1 cellular context compared by ENCODE assay signal in genomic region chr2:10448646-10449480, GRCh38.
TF ChIP-seq lines count a peak whose summit lies in the region.

No MANE protein-coding gene starts in this region.

TF ChIP-seq in H1, 55 proteins besides CTCF, POLR2A, EP300 and RAD21 (continued from another document):
- TF ChIP-seq CHD2 (IDR thresholded peaks at IDR 0.05; ENCODE audit: low read length): peak; percentile 41; the same call in 1 of the 2 replicates
- TF ChIP-seq FOSL1 (IDR thresholded peaks at IDR 0.05; ENCODE audit: insufficient read depth, low read depth, low read length): no peak
- peak; percentile 5; the same call in 1 of the 2 replicates for TF ChIP-seq SUZ12 (IDR thresholded peaks at IDR 0.05; ENCODE audit: low read length)
- no peak for TF ChIP-seq SP1 (IDR thresholded peaks at IDR 0.05; ENCODE audit: low read depth, low read length)
- TF ChIP-seq, protein P1, sequence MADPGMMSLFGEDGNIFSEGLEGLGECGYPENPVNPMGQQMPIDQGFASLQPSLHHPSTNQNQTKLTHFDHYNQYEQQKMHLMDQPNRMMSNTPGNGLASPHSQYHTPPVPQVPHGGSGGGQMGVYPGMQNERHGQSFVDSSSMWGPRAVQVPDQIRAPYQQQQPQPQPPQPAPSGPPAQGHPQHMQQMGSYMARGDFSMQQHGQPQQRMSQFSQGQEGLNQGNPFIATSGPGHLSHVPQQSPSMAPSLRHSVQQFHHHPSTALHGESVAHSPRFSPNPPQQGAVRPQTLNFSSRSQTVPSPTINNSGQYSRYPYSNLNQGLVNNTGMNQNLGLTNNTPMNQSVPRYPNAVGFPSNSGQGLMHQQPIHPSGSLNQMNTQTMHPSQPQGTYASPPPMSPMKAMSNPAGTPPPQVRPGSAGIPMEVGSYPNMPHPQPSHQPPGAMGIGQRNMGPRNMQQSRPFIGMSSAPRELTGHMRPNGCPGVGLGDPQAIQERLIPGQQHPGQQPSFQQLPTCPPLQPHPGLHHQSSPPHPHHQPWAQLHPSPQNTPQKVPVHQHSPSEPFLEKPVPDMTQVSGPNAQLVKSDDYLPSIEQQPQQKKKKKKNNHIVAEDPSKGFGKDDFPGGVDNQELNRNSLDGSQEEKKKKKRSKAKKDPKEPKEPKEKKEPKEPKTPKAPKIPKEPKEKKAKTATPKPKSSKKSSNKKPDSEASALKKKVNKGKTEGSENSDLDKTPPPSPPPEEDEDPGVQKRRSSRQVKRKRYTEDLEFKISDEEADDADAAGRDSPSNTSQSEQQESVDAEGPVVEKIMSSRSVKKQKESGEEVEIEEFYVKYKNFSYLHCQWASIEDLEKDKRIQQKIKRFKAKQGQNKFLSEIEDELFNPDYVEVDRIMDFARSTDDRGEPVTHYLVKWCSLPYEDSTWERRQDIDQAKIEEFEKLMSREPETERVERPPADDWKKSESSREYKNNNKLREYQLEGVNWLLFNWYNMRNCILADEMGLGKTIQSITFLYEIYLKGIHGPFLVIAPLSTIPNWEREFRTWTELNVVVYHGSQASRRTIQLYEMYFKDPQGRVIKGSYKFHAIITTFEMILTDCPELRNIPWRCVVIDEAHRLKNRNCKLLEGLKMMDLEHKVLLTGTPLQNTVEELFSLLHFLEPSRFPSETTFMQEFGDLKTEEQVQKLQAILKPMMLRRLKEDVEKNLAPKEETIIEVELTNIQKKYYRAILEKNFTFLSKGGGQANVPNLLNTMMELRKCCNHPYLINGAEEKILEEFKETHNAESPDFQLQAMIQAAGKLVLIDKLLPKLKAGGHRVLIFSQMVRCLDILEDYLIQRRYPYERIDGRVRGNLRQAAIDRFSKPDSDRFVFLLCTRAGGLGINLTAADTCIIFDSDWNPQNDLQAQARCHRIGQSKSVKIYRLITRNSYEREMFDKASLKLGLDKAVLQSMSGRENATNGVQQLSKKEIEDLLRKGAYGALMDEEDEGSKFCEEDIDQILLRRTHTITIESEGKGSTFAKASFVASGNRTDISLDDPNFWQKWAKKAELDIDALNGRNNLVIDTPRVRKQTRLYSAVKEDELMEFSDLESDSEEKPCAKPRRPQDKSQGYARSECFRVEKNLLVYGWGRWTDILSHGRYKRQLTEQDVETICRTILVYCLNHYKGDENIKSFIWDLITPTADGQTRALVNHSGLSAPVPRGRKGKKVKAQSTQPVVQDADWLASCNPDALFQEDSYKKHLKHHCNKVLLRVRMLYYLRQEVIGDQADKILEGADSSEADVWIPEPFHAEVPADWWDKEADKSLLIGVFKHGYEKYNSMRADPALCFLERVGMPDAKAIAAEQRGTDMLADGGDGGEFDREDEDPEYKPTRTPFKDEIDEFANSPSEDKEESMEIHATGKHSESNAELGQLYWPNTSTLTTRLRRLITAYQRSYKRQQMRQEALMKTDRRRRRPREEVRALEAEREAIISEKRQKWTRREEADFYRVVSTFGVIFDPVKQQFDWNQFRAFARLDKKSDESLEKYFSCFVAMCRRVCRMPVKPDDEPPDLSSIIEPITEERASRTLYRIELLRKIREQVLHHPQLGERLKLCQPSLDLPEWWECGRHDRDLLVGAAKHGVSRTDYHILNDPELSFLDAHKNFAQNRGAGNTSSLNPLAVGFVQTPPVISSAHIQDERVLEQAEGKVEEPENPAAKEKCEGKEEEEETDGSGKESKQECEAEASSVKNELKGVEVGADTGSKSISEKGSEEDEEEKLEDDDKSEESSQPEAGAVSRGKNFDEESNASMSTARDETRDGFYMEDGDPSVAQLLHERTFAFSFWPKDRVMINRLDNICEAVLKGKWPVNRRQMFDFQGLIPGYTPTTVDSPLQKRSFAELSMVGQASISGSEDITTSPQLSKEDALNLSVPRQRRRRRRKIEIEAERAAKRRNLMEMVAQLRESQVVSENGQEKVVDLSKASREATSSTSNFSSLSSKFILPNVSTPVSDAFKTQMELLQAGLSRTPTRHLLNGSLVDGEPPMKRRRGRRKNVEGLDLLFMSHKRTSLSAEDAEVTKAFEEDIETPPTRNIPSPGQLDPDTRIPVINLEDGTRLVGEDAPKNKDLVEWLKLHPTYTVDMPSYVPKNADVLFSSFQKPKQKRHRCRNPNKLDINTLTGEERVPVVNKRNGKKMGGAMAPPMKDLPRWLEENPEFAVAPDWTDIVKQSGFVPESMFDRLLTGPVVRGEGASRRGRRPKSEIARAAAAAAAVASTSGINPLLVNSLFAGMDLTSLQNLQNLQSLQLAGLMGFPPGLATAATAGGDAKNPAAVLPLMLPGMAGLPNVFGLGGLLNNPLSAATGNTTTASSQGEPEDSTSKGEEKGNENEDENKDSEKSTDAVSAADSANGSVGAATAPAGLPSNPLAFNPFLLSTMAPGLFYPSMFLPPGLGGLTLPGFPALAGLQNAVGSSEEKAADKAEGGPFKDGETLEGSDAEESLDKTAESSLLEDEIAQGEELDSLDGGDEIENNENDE (IDR thresholded peaks at IDR 0.05; ENCODE audit: insufficient replicate concordance, low read length): no peak
- no peak for TF ChIP-seq NANOG (IDR thresholded peaks at IDR 0.05; ENCODE audit: insufficient read depth, low read depth, low read length, poor library complexity, severe bottlenecking)
- no peak for TF ChIP-seq GABPA (IDR thresholded peaks at IDR 0.05; ENCODE audit: borderline replicate concordance, insufficient read depth, low read length)
- TF ChIP-seq RNF2 (IDR thresholded peaks at IDR 0.05; ENCODE audit: borderline replicate concordance, low read depth, low read length, missing control alignments, poor library complexity, severe bottlenecking): peak; percentile 66
- no peak for TF ChIP-seq EZH2 (IDR thresholded peaks at IDR 0.05; ENCODE audit: low read depth, low read length, severe bottlenecking)
- TF ChIP-seq TCF12 (IDR thresholded peaks at IDR 0.05; ENCODE audit: low read depth, low read length): 0 out of 2 replicates have a peak, but pooled peaks have one; percentile 88
- TF ChIP-seq TAF1 (IDR thresholded peaks at IDR 0.05; ENCODE audit: low read depth, low read length): peak; percentile 53; the same call in 1 of the 2 replicates
- TF ChIP-seq CTBP2 (IDR thresholded peaks at IDR 0.05; ENCODE audit: borderline replicate concordance, insufficient read depth, insufficient read length, low read length): no peak
- peak; percentile 99 for TF ChIP-seq E2F6 (IDR thresholded peaks at IDR 0.05)
- TF ChIP-seq EGR1 (IDR thresholded peaks at IDR 0.05; ENCODE audit: borderline replicate concordance, low read depth, low read length): peak; percentile 48; the same call in 1 of the 2 replicates
- peak; percentile 90 for TF ChIP-seq KDM4A (IDR thresholded peaks at IDR 0.05; ENCODE audit: low read depth, low read length, severe bottlenecking)
- TF ChIP-seq TBP (IDR thresholded peaks at IDR 0.05; ENCODE audit: low read depth, low read length): peak; percentile 19; the same call in 1 of the 2 replicates
- TF ChIP-seq JUN (IDR thresholded peaks at IDR 0.05; ENCODE audit: low read depth, low read length): no peak
